ENCODE assay signal across 9 cellular contexts in genomic region chr5:162163663-162164062, GRCh38.
"Had no signal": no experiment of that assay in that cellular context is flagged by ENCODE, and none has a peak within 500 bp of the region (broad histone marks: within the 10 kb centered on the region; RNA-seq: fewer than 3 reads in every experiment).

No MANE protein-coding gene starts in this region.

- H3K27me3 Mint-ChIP-seq: IgD-negative memory B cell had no signal

- H3K9ac ChIP-seq: KMS-11 had no signal

- FAIRE-seq: H54, HepG2 had no signal

- H3K36me3 Mint-ChIP-seq: IgD-negative memory B cell had no signal

- H3K4me1 Mint-ChIP-seq: IgD-negative memory B cell had no signal

- H3K27ac ChIP-seq: HL-60, KMS-11 had no signal

- H3K4me2 ChIP-seq: KMS-11 had no signal

- H3K27ac Mint-ChIP-seq: IgD-negative memory B cell had no signal

- ATAC-seq: HepG2 had no signal

- H3K4me3 Mint-ChIP-seq: H9, IgD-negative memory B cell had no signal

- DNase-seq: GOT3, H9, HCEC 1CT, KBM-7 had no signal
